13 cellular contexts compared by ENCODE assay signal in the genomic region with DNA sequence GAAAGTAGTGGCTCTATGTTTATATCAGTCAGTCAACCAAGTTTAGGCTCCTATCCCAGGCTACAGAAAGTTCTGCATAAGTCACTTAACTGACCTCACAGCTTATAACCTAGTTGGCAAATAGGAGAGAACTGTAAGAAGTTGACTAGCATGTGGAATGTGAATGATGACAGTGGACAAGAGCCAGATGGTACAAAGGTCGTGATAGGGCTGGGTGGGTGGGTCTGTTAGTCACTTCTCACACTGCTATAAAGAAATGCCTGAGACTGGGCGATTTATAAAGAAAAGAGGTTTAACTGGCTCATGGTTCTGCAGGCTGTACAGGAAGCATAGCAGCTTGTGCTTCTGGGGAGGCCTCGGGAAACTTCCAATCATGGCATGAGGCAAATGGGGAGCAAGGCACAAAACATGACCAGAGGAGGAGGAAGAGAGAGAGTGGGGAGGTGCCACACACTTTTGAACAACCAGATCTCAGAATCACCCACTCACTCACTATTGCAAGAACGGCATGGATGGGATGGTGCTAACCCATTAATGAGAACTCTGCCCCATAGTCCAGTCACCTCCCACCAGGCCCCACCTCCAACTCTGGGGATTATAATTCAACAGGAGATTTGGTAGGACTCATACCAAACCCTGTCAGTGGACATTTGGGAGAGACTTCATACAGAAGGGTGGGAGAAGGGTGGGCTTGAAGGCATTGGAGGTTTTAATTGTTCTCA.
DNase-seq lines count a peak whose midpoint lies in the region; ATAC-seq and TF ChIP-seq lines count a peak whose summit lies in the region.
"Had no signal": no experiment of that assay in that cellular context is flagged by ENCODE, and none has a peak within 500 bp of the region (broad histone marks: within the 10 kb centered on the region; RNA-seq: fewer than 3 reads in every experiment).

No MANE protein-coding gene starts in this region.

- H3K9me3 Mint-ChIP-seq in stimulated activated naive CD8-positive, alpha-beta T cell treated with anti-CD3 and anti-CD28 coated beads, Interleukin-15, amount 100 ng/mL, for 72 hours = no peaks in the 10 kb centered on the region
- H3K9me3 Mint-ChIP-seq: naive thymus-derived CD8-positive, alpha-beta T cell had no signal

- H2BK120ac ChIP-seq in IMR-90 (ENCODE audit: low read depth, low read length) = peak overlapping the region; percentile 78

- peaks cover under 1% of the 10 kb centered on the region for H3K27me3 Mint-ChIP-seq in stimulated activated naive CD8-positive, alpha-beta T cell treated with anti-CD3 and anti-CD28 coated beads, Interleukin-15, amount 100 ng/mL, for 72 hours

- H3K4me3 ChIP-seq in IMR-90 (ENCODE audit: insufficient read depth, low read depth, low read length) (no peak overlapping the region), coronary artery (no peak overlapping the region), uterus (no peak overlapping the region)
- H3K4me3 ChIP-seq: adrenal gland had no signal

- no peaks in the 10 kb centered on the region for H3K4me1 Mint-ChIP-seq in stimulated activated naive CD8-positive, alpha-beta T cell treated with anti-CD3 and anti-CD28 coated beads, Interleukin-15, amount 100 ng/mL, for 72 hours
- H3K4me1 Mint-ChIP-seq: naive thymus-derived CD8-positive, alpha-beta T cell had no signal

- peaks cover 15% of the 10 kb centered on the region for H3K9me1 ChIP-seq in IMR-90 (ENCODE audit: insufficient read depth, low read length)

- peak overlapping the region; percentile 88 for H2BK20ac ChIP-seq in IMR-90 (ENCODE audit: low read depth, low read length)

- no peaks in the 10 kb centered on the region for H4K20me1 ChIP-seq in IMR-90 (ENCODE audit: insufficient read depth, low read length)

- H2BK15ac ChIP-seq in IMR-90 (ENCODE audit: low read depth, low read length) = peak overlapping the region; percentile 68; the same call in 2 of the 3 replicates

- H4K8ac ChIP-seq in IMR-90 (ENCODE audit: low read depth in 2 of 2, low read length in 2 of 2) = peak overlapping the region in 1 of 2 experiments; percentile 64; a peak in 3 of 4 replicates

- no peak overlapping the region for H3K27ac Mint-ChIP-seq in stimulated activated naive CD8-positive, alpha-beta T cell treated with anti-CD3 and anti-CD28 coated beads, Interleukin-15, amount 100 ng/mL, for 72 hours
- H3K27ac Mint-ChIP-seq: naive thymus-derived CD8-positive, alpha-beta T cell had no signal

- H3K27ac ChIP-seq in IMR-90 (ENCODE audit: insufficient read depth, low read length) (peak overlapping the region; percentile 41), coronary artery (peak overlapping the region; percentile 36 to 81), uterus (peak overlapping the region in 1 of 2 donors; percentile 33)

- no TSS peak for BruUV-seq in IMR-90 (replicated peaks; lab: Mats Ljungman, UMichigan)

- H3K27me3 ChIP-seq in IMR-90 (ENCODE audit: control insufficient read depth, insufficient read depth, low read length) (no peaks in the 10 kb centered on the region), uterus (no peaks in the 10 kb centered on the region)
- H3K27me3 ChIP-seq: adrenal gland had no signal

- peak overlapping the region; percentile 78 for H2AK5ac ChIP-seq in IMR-90 (ENCODE audit: low read depth, low read length)

- H3K4me1 ChIP-seq in IMR-90 (ENCODE audit: control insufficient read depth, insufficient read depth, low read length) = peaks cover 25% of the 10 kb centered on the region
- peaks cover 0 to 7% of the 10 kb centered on the region in 2 donors for H3K4me1 ChIP-seq in uterus
- H3K4me1 ChIP-seq: adrenal gland had no signal

- TF ChIP-seq POLR2A in IMR-90 (IDR thresholded peaks at IDR 0.05; ENCODE audit: low read depth, low read length) = no peak
- no peak for TF ChIP-seq POLR2A in uterus (IDR thresholded peaks at IDR 0.05)

- peak; percentile 33 for DNase-seq in A172 (ENCODE audit: low spot score)
- peak; percentile 82 for DNase-seq in IMR-90
- no peak for DNase-seq in coronary artery (ENCODE audit: low spot score)
- peak; percentile 29 for DNase-seq in left kidney (ENCODE audit: low read depth, low spot score)
- no peak for DNase-seq in NCI-H1694 (lab: John Stamatoyannopoulos, UW)
- DNase-seq in uterus = no peak
- DNase-seq in stimulated activated naive CD8-positive, alpha-beta T cell treated with anti-CD3 and anti-CD28 coated beads, Interleukin-15, amount 100 ng/mL, for 72 hours = no peak
- no peak for DNase-seq in DMS79 (lab: John Stamatoyannopoulos, UW)
- DNase-seq: naive thymus-derived CD8-positive, alpha-beta T cell; NCI-H226; stimulated activated CD4-positive, alpha-beta T cell treated with anti-CD3 and anti-CD28 coated beads, Interleukin-4, amount 100 ng/mL, for 1 hour; SW 1271 had no signal

- H4K5ac ChIP-seq in IMR-90 (ENCODE audit: low read depth, low read length) = peak overlapping the region; percentile 45

- intact Hi-C loops in IMR-90 (cut with micrococcal nuclease) (no loop called here), uterus (cut with DNase I; ENCODE audit: low total_unique reads) (no loop called here)

- CTCF ChIA-PET in IMR-90 (lab: Yijun Ruan, JAX) = no interaction called here

- TF ChIP-seq CTCF in IMR-90 (conservative IDR thresholded peaks at IDR 0.05; ENCODE audit: low read depth, low read length) (no peak), coronary artery (IDR thresholded peaks at IDR 0.05) (no peak), uterus (IDR thresholded peaks at IDR 0.05) (no peak)

- POLR2A ChIA-PET in IMR-90 (lab: Charles Lee; ENCODE audit: unreplicated experiment) = no interaction called here

- peak overlapping the region; percentile 82 for H3K4ac ChIP-seq in IMR-90 (ENCODE audit: low read depth, low read length)

- H3K9me3 ChIP-seq in IMR-90 (ENCODE audit: control insufficient read depth, insufficient read depth, low read length) = no peaks in the 10 kb centered on the region
- no peaks in the 10 kb centered on the region for H3K9me3 ChIP-seq in uterus
- H3K9me3 ChIP-seq: adrenal gland had no signal

- WGBS in IMR-90 (ENCODE audit: extremely low coverage in 2 of 2, insufficient read length in 1 of 2), 2 experiments = no CpG with 5 or more reads among the region's 4 CpGs

- in situ Hi-C loops in IMR-90 (cut with MboI; ENCODE audit: low sequenced_read_pairs) = no loop called here

- H3K14ac ChIP-seq in IMR-90 (replicated peaks; ENCODE audit: low read depth, low read length) = peak overlapping the region; percentile 96

- H3K4me2 ChIP-seq in IMR-90 (ENCODE audit: low read depth, low read length) = peak overlapping the region; percentile 29

- peak overlapping the region; percentile 52; the same call in 1 of the 2 replicates for H4K91ac ChIP-seq in IMR-90 (ENCODE audit: insufficient read depth, low read depth, low read length)

- peaks cover 25 to 72% of the 10 kb centered on the region in 2 experiments for H3K79me1 ChIP-seq in IMR-90 (ENCODE audit: low read depth in 1 of 2, low read length in 2 of 2)

- H3K18ac ChIP-seq in IMR-90 (ENCODE audit: low read depth, low read length) = peak overlapping the region; percentile 51

- no peak for TF ChIP-seq RAD21 in IMR-90 (IDR thresholded peaks at IDR 0.05; ENCODE audit: low read length)

- peak overlapping the region; percentile 35 for H2AFZ ChIP-seq in IMR-90 (replicated peaks; ENCODE audit: low read length, poor library complexity)

- H3K4me3 Mint-ChIP-seq in stimulated activated naive CD8-positive, alpha-beta T cell treated with anti-CD3 and anti-CD28 coated beads, Interleukin-15, amount 100 ng/mL, for 72 hours = no peak overlapping the region
- H3K4me3 Mint-ChIP-seq: naive thymus-derived CD8-positive, alpha-beta T cell had no signal

- dilution Hi-C loops in IMR-90 (cut with HindIII; ENCODE audit: low sequenced_read_pairs, unreplicated experiment) = no loop called here

- H2AK9ac ChIP-seq in IMR-90 (replicated peaks; ENCODE audit: low read depth, low read length, poor library complexity) = peak overlapping the region; percentile 15

- H3K36me3 ChIP-seq in IMR-90 (ENCODE audit: control insufficient read depth, insufficient read depth, low read length) = no peaks in the 10 kb centered on the region
- no peaks in the 10 kb centered on the region for H3K36me3 ChIP-seq in uterus
- H3K36me3 ChIP-seq: adrenal gland had no signal

- no peak overlapping the region for H3K9ac ChIP-seq in IMR-90 (ENCODE audit: low read depth, low read length)

- ATAC-seq in IMR-90 (ENCODE audit: low read depth) = peak; percentile 53; the same call in 1 of the 2 replicates
- ATAC-seq in stimulated activated naive CD8-positive, alpha-beta T cell treated with anti-CD3 and anti-CD28 coated beads, Interleukin-15, amount 100 ng/mL, for 72 hours = no peak
- ATAC-seq: naive thymus-derived CD8-positive, alpha-beta T cell had no signal

- peak overlapping the region; percentile 88; the same call in 1 of the 2 replicates for H3K23ac ChIP-seq in IMR-90 (ENCODE audit: low read depth, low read length)

- no peak overlapping the region for H3K56ac ChIP-seq in IMR-90 (ENCODE audit: extremely low read depth, insufficient read depth, low read length)

- peak overlapping the region; percentile 76 for H2BK5ac ChIP-seq in IMR-90 (ENCODE audit: low read depth, low read length, poor library complexity, severe bottlenecking)

TF ChIP-seq in IMR-90, 13 proteins besides CTCF, POLR2A, EP300 and RAD21:
- no peak for TF ChIP-seq MAFK (IDR thresholded peaks at IDR 0.05; ENCODE audit: low read depth, low read length)
- TF ChIP-seq CHD1 (IDR thresholded peaks at IDR 0.05; ENCODE audit: low read depth, low read length) = no peak
- TF ChIP-seq, protein P1, sequence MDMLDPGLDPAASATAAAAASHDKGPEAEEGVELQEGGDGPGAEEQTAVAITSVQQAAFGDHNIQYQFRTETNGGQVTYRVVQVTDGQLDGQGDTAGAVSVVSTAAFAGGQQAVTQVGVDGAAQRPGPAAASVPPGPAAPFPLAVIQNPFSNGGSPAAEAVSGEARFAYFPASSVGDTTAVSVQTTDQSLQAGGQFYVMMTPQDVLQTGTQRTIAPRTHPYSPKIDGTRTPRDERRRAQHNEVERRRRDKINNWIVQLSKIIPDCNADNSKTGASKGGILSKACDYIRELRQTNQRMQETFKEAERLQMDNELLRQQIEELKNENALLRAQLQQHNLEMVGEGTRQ (IDR thresholded peaks at IDR 0.05; ENCODE audit: low read depth, low read length) = no peak
- TF ChIP-seq NFE2L2 (IDR thresholded peaks at IDR 0.05; ENCODE audit: low read depth, low read length) = no peak
- no peak for TF ChIP-seq MAZ (IDR thresholded peaks at IDR 0.05; ENCODE audit: borderline replicate concordance, low read depth, low read length)

Comparison
In these comparisons a context has a peak if more than half of its experiments do, and no peak if none do; other contexts are left out.
1. DNase-seq: peak in A172 (single experiment), IMR-90 (single experiment) and left kidney (single experiment); none in coronary artery (single experiment), NCI-H1694 (single experiment), uterus (0 of 2), stimulated activated naive CD8-positive, alpha-beta T cell treated with anti-CD3 and anti-CD28 coated beads, Interleukin-15, amount 100 ng/mL, for 72 hours (0 of 2) and DMS79 (single experiment).